1 cellular context compared by ENCODE assay signal in the genomic region with DNA sequence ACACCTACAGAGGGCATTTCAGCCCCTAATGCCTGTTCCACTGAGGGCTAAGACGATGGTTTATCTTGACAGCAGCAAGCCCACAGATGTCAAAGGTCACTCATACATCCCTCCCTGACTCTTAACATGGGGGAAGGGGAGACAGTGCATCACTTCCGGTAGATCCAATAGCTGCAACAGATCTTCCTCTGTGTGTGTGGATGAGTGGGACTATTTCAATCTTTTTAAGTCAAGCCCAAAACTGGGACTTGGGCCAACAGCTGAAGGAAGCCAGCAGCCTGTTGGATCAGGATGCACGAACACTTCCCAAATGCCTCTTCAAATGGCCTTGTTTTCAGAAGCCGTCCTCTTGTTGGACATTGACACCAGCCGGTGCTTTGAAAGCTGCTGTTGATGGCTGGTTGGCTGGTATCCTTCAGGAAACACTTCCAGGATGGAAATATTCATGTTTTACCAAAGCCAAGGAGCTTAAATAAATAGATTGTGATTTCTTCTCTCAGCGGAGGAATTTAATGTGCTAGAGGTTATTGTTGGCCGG.
TF ChIP-seq lines count a peak whose summit lies in the region.

No MANE protein-coding gene starts in this region.

TF ChIP-seq in GM23338, 12 proteins besides CTCF, POLR2A, EP300 and RAD21:
- TF ChIP-seq, protein P1, sequence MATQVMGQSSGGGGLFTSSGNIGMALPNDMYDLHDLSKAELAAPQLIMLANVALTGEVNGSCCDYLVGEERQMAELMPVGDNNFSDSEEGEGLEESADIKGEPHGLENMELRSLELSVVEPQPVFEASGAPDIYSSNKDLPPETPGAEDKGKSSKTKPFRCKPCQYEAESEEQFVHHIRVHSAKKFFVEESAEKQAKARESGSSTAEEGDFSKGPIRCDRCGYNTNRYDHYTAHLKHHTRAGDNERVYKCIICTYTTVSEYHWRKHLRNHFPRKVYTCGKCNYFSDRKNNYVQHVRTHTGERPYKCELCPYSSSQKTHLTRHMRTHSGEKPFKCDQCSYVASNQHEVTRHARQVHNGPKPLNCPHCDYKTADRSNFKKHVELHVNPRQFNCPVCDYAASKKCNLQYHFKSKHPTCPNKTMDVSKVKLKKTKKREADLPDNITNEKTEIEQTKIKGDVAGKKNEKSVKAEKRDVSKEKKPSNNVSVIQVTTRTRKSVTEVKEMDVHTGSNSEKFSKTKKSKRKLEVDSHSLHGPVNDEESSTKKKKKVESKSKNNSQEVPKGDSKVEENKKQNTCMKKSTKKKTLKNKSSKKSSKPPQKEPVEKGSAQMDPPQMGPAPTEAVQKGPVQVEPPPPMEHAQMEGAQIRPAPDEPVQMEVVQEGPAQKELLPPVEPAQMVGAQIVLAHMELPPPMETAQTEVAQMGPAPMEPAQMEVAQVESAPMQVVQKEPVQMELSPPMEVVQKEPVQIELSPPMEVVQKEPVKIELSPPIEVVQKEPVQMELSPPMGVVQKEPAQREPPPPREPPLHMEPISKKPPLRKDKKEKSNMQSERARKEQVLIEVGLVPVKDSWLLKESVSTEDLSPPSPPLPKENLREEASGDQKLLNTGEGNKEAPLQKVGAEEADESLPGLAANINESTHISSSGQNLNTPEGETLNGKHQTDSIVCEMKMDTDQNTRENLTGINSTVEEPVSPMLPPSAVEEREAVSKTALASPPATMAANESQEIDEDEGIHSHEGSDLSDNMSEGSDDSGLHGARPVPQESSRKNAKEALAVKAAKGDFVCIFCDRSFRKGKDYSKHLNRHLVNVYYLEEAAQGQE (IDR thresholded peaks at IDR 0.05; ENCODE audit: unreplicated experiment): no peak
- TF ChIP-seq NANOG (IDR thresholded peaks at IDR 0.05; ENCODE audit: borderline replicate concordance): no peak
- no peak for TF ChIP-seq CREB1 (CRISPR knock-in tag; IDR thresholded peaks at IDR 0.05; ENCODE audit: low read depth)
- no peak for TF ChIP-seq STAT1 (IDR thresholded peaks at IDR 0.05; ENCODE audit: unreplicated experiment)
TF ChIP-seq in GM23338: peak in this region for 0.
